Comparison of ENCODE assay signal across 8 cellular contexts in the genomic region with DNA sequence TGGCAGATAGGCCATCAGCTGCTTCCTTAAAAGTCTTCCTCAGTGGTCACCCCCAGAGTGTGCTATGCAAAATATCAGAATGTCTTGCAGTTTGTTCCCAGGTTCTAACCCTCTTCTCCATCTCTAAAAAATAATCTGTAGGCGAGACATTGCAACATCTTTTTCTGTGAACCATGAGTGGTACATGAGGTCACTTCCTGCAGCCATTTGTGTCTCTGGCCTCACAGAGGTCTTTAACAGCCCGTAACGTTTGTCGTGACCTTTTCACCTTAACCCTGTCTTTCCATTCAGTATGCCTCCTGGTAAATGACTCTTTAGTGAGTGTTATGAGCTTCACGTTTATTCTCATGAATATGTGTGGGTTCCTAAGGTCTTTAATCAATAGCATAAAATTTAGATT.
DNase-seq lines count a peak whose midpoint lies in the region; ATAC-seq, FAIRE-seq and TF ChIP-seq lines count a peak whose summit lies in the region.

No MANE protein-coding gene starts in this region.

- FAIRE-seq in GM12891 (lab: Jason Lieb, UNC): no peak

- TF ChIP-seq CTCF in astrocyte of the cerebellum (IDR thresholded peaks at IDR 0.05; ENCODE audit: low read depth, low read length, missing control alignments): no peak
- TF ChIP-seq CTCF in left lung (IDR thresholded peaks at IDR 0.05): no peak

- peaks cover 8 to 81% of the 10 kb centered on the region in 2 donors for H3K4me1 ChIP-seq in left lung

- H3K9me3 ChIP-seq in left lung: no peaks in the 10 kb centered on the region

- H3K4me3 ChIP-seq in astrocyte of the cerebellum (ENCODE audit: low read depth, low read length) (no peak overlapping the region), left lung (no peak overlapping the region)

- H3K27me3 ChIP-seq in left lung: no peaks in the 10 kb centered on the region

- DNase-seq in GM12891 (ENCODE audit: insufficient read length, low spot score): no peak
- DNase-seq in NOMO-1 (lab: John Stamatoyannopoulos, UW; ENCODE audit: unreplicated experiment in 2 of 2): peak; percentile 56 to 85
- DNase-seq in astrocyte of the cerebellum (ENCODE audit: low read depth): peak; percentile 8
- DNase-seq in left lung: no peak
- no peak for DNase-seq in erythroblast (lab: John Stamatoyannopoulos, UW)
- DNase-seq in Ammon's horn (ENCODE audit: low spot score): no peak

- H3K27ac ChIP-seq in left lung: peak overlapping the region; percentile 13 to 78

- TF ChIP-seq POLR2A in GM12891 (IDR thresholded peaks at IDR 0.05; ENCODE audit: low read depth, low read length) (no peak), erythroblast (IDR thresholded peaks at IDR 0.05; ENCODE audit: low read length) (no peak)

- ATAC-seq in left lung (peak; percentile 56), HG03460 (IDR thresholded peaks at IDR 0.05; ENCODE audit: unreplicated experiment) (no peak), HG03108 (IDR thresholded peaks at IDR 0.05; ENCODE audit: unreplicated experiment) (no peak)

- intact Hi-C loops in left lung (cut with DNase I): no loop called here

- H3K36me3 ChIP-seq in left lung: peaks cover 0 to 63% of the 10 kb centered on the region in 2 donors

- in situ Hi-C loops in astrocyte of the cerebellum (cut with HindIII; ENCODE audit: low sequenced_read_pairs): no loop called here

TF ChIP-seq in GM12891, 5 proteins besides CTCF, POLR2A, EP300 and RAD21:
- TF ChIP-seq POU2F2 (IDR thresholded peaks at IDR 0.05; ENCODE audit: low read depth, low read length): no peak
- 0 out of 2 replicates have a peak, but pooled peaks have one; percentile 2 for TF ChIP-seq SPI1 (IDR thresholded peaks at IDR 0.05; ENCODE audit: low read depth, low read length)

Comparison
In these comparisons a context has a peak if more than half of its experiments do, and no peak if none do; other contexts are left out.
1. DNase-seq: peak in NOMO-1 (2 of 2) and astrocyte of the cerebellum (single experiment); none in GM12891 (single experiment), left lung (0 of 2), erythroblast (0 of 2) and Ammon's horn (single experiment).